ENCODE assay signal across 14 cellular contexts in the genomic region with DNA sequence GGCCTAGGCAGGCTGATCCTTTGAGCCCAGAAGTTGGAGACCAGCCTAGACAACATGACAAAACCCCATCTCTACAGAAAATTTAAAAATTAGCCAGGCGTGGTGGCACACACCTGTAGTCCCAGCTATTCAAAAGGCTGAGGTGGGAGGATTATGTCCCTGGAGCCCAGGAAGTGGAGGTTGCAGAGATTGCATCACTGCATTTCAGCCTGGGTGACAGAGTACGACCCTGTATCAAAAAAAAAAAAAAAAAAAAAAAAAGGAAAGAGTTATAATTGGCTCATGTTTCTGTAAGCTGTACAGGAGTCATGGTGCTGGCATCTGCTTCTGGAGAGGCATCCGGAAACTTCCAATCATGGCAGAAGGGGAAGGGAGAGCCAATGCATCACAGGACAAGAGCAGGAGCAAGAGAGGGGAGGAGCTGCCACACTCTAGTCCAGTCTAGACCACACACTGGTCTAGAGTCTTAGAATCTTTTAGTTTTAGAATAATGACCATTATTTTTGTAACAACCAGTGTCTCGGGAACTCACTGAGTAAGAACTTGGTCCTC. TPM values are rescaled to one million over a fixed set of nuclear protein-coding genes. Genes with fewer than 3 reads are reported as not detected.
DNase-seq lines count a peak whose midpoint lies in the region; ATAC-seq, FAIRE-seq and TF ChIP-seq lines count a peak whose summit lies in the region.
"Had no signal": no experiment of that assay in that cellular context is flagged by ENCODE, and none has a peak within 500 bp of the region (broad histone marks: within the 10 kb centered on the region; RNA-seq: fewer than 3 reads in every experiment).

No MANE protein-coding gene starts in this region.

- peak overlapping the region; percentile 47 for H3K27ac Mint-ChIP-seq in osteocyte (ENCODE audit: unreplicated experiment)

- H3K4me3 ChIP-seq in epithelial cell of proximal tubule (ENCODE audit: low read depth, low read length) = no peak overlapping the region
- H3K4me3 ChIP-seq: HAP-1, SJSA1 had no signal

- no peaks in the 10 kb centered on the region for H3K9me3 Mint-ChIP-seq in osteocyte (ENCODE audit: unreplicated experiment)

- DNase-seq in ELR (ENCODE audit: low read depth) = peak; percentile 75
- peak; percentile 37 for DNase-seq in RCC 7860 (ENCODE audit: low spot score)
- DNase-seq in epithelial cell of proximal tubule (ENCODE audit: low read depth) = peak; percentile 35
- no peak for DNase-seq in osteocyte (ENCODE audit: extremely low spot score, unreplicated experiment)
- DNase-seq in NCI-H2029 treated with DMSO at 0.1 percent for 48 hours (lab: John Stamatoyannopoulos, UW) = no peak
- DNase-seq in activated CD4-positive, CD25-positive, alpha-beta regulatory T cell (lab: John Stamatoyannopoulos, UW) = no peak
- DNase-seq: activated naive CD4-positive, alpha-beta T cell; cerebellar nuclear complex; occipital lobe had no signal

- TF ChIP-seq CTCF in epithelial cell of proximal tubule (conservative IDR thresholded peaks at IDR 0.05; ENCODE audit: low read depth, low read length) (no peak), osteocyte (IDR thresholded peaks at IDR 0.05) (no peak)

- H3K27me3 Mint-ChIP-seq in osteocyte (ENCODE audit: unreplicated experiment) = no peaks in the 10 kb centered on the region

- ATAC-seq in HG03460 (IDR thresholded peaks at IDR 0.05; ENCODE audit: unreplicated experiment) = no peak
- ATAC-seq in HG03108 (IDR thresholded peaks at IDR 0.05; ENCODE audit: unreplicated experiment) = no peak
- ATAC-seq: esophagus mucosa had no signal

- H3K4me3 Mint-ChIP-seq in osteocyte (ENCODE audit: unreplicated experiment) = no peak overlapping the region

- peaks cover 31% of the 10 kb centered on the region for H3K4me1 Mint-ChIP-seq in osteocyte (ENCODE audit: unreplicated experiment)

- no peak for FAIRE-seq in RCC 7860 (lab: Jason Lieb, UNC)

- peaks cover 9% of the 10 kb centered on the region for H3K36me3 Mint-ChIP-seq in osteocyte (ENCODE audit: unreplicated experiment)

RNA-seq across cellular contexts. Expression of a gene that starts 16.8 kb away (rescaled TPM):
- total RNA-seq in epithelial cell of proximal tubule = 24.3 and 31.9 TPM in 2 replicates
- total RNA-seq in osteocyte = 66.3 and 68.7 TPM in 2 replicates

Comparison
In these comparisons a context has a peak if more than half of its experiments do, and no peak if none do; other contexts are left out.
1. DNase-seq: peak in ELR (single experiment), RCC 7860 (single experiment) and epithelial cell of proximal tubule (single experiment); none in osteocyte (single experiment), NCI-H2029 treated with DMSO at 0.1 percent for 48 hours (single experiment) and activated CD4-positive, CD25-positive, alpha-beta regulatory T cell (0 of 4).